ENCODE assay signal across 8 cellular contexts in genomic region chr2:190885844-190886243, GRCh38. TPM values are rescaled to one million over a fixed set of nuclear protein-coding genes. Genes with fewer than 3 reads are reported as not detected.
DNase-seq lines count a peak whose midpoint lies in the region; ATAC-seq and TF ChIP-seq lines count a peak whose summit lies in the region.
"Not testable (repeated sequence)": the region's sequence is repeated elsewhere in the genome, so short reads cannot be mapped to it uniquely, and the experiment has no call there.

No MANE protein-coding gene starts in this region.

- not testable (repeated sequence) for H3K9me2 ChIP-seq in SK-N-SH

- peak overlapping the region; percentile 21 for H3K4me3 Mint-ChIP-seq in CD4-positive, alpha-beta T cell
- H3K4me3 Mint-ChIP-seq in HFFc6: peak overlapping the region; percentile 95
- peak overlapping the region; percentile 67 for H3K4me3 Mint-ChIP-seq in activated T-cell treated with anti-CD3 and anti-CD28 coated beads, Interleukin-2, amount 50 U/mL, for 4 hours
- peak overlapping the region; percentile 52 for H3K4me3 Mint-ChIP-seq in natural killer cell
- H3K4me3 Mint-ChIP-seq in stimulated activated naive CD8-positive, alpha-beta T cell treated with anti-CD3 and anti-CD28 coated beads, Interleukin-15, amount 100 ng/mL, for 72 hours: peak overlapping the region; percentile 53 to 72

- not testable (repeated sequence) for H3K27me3 Mint-ChIP-seq in CD4-positive, alpha-beta T cell; HFFc6 (ENCODE audit: insufficient read depth); activated T-cell treated with anti-CD3 and anti-CD28 coated beads, Interleukin-2, amount 50 U/mL, for 4 hours (ENCODE audit: low read depth); natural killer cell (ENCODE audit: low read depth in 2 of 2); stimulated activated naive CD8-positive, alpha-beta T cell treated with anti-CD3 and anti-CD28 coated beads, Interleukin-15, amount 100 ng/mL, for 72 hours

- not testable (repeated sequence) for H3K9me3 Mint-ChIP-seq in CD4-positive, alpha-beta T cell; HFFc6; activated T-cell treated with anti-CD3 and anti-CD28 coated beads, Interleukin-2, amount 50 U/mL, for 4 hours; natural killer cell; stimulated activated naive CD8-positive, alpha-beta T cell treated with anti-CD3 and anti-CD28 coated beads, Interleukin-15, amount 100 ng/mL, for 72 hours

- peaks cover 100% of the 10 kb centered on the region for H3K79me2 ChIP-seq in SK-N-SH (ENCODE audit: insufficient read depth)

- not testable (repeated sequence) for TF ChIP-seq CTCF in CD4-positive, alpha-beta T cell (IDR thresholded peaks at IDR 0.05); HFFc6 (IDR thresholded peaks at IDR 0.05); SK-N-SH (IDR thresholded peaks at IDR 0.05); natural killer cell (IDR thresholded peaks at IDR 0.05)

- not testable (repeated sequence) for H2AFZ ChIP-seq in SK-N-SH (ENCODE audit: low read depth)

- not testable (repeated sequence) for H3K9me3 ChIP-seq in CD4-positive, alpha-beta T cell (ENCODE audit: control insufficient read depth, low read length); SK-N-SH; adipocyte (ENCODE audit: control insufficient read depth, low read length)

- H3K4me1 Mint-ChIP-seq in CD4-positive, alpha-beta T cell (ENCODE audit: low read depth): peaks cover 70% of the 10 kb centered on the region
- H3K4me1 Mint-ChIP-seq in HFFc6 (ENCODE audit: low read depth): peaks cover 55% of the 10 kb centered on the region
- H3K4me1 Mint-ChIP-seq in activated T-cell treated with anti-CD3 and anti-CD28 coated beads, Interleukin-2, amount 50 U/mL, for 4 hours (ENCODE audit: low read depth): peaks cover 57% of the 10 kb centered on the region
- H3K4me1 Mint-ChIP-seq in natural killer cell: peaks cover 66 to 71% of the 10 kb centered on the region in 2 donors
- H3K4me1 Mint-ChIP-seq in stimulated activated naive CD8-positive, alpha-beta T cell treated with anti-CD3 and anti-CD28 coated beads, Interleukin-15, amount 100 ng/mL, for 72 hours: peaks cover 63% of the 10 kb centered on the region

- not testable (repeated sequence) for TF ChIP-seq EP300 in SK-N-SH (IDR thresholded peaks at IDR 0.05; ENCODE audit: borderline replicate concordance in 1 of 2, low read depth in 1 of 2, low read length in 1 of 2)

- CTCF ChIA-PET in CD4-positive, alpha-beta T cell (lab: Charles Lee): not testable (repeated sequence)
- CTCF ChIA-PET in SK-N-SH (lab: Yijun Ruan, JAX): interaction anchor here (1.4 kb wide), 1 partner anchor 98 kb away, joined by 3 read pairs; no protein-coding TSS in a partner anchor

- peak overlapping the region; percentile 31 for H3K4me2 ChIP-seq in SK-N-SH

- TF ChIP-seq RAD21 in SK-N-SH (IDR thresholded peaks at IDR 0.05; ENCODE audit: low read length): not testable (repeated sequence)

- WGBS in SK-N-SH (ENCODE audit: low lambda C conversion rate): 92% methylated on average over 6 of the region's 6 CpGs

- peaks cover 50% of the 10 kb centered on the region for H3K36me3 Mint-ChIP-seq in CD4-positive, alpha-beta T cell (ENCODE audit: low read depth)
- H3K36me3 Mint-ChIP-seq in HFFc6 (ENCODE audit: low read depth): peaks cover 53% of the 10 kb centered on the region
- H3K36me3 Mint-ChIP-seq in activated T-cell treated with anti-CD3 and anti-CD28 coated beads, Interleukin-2, amount 50 U/mL, for 4 hours (ENCODE audit: insufficient read depth): peaks cover 39% of the 10 kb centered on the region
- not testable (repeated sequence) for H3K36me3 Mint-ChIP-seq in natural killer cell

- POLR2A ChIA-PET in CD4-positive, alpha-beta T cell (lab: Charles Lee): interaction anchor here (0.5 to 1.1 kb wide), 7 partner anchors 27 to 137 kb away, joined by 3 to 8 read pairs (median 3); no protein-coding TSS in a partner anchor
- POLR2A ChIA-PET in SK-N-SH (lab: Yijun Ruan, JAX): not testable (repeated sequence)

- H4K20me1 ChIP-seq in SK-N-SH (ENCODE audit: insufficient read depth): peaks cover 89% of the 10 kb centered on the region

- peaks cover 13% of the 10 kb centered on the region for H3F3A ChIP-seq in SK-N-SH (replicated peaks; ENCODE audit: insufficient read depth)

- ATAC-seq in CD4-positive, alpha-beta T cell (ENCODE audit: poor library complexity); activated T-cell treated with anti-CD3 and anti-CD28 coated beads, Interleukin-2, amount 50 U/mL, for 4 hours; natural killer cell; stimulated activated naive CD8-positive, alpha-beta T cell treated with anti-CD3 and anti-CD28 coated beads, Interleukin-15, amount 100 ng/mL, for 72 hours: not testable (repeated sequence)

- not testable (repeated sequence) for DNase-seq in CD4-positive, alpha-beta T cell; HFFc6; SK-N-SH; activated T-cell treated with anti-CD3 and anti-CD28 coated beads, Interleukin-2, amount 50 U/mL, for 4 hours; adipocyte (ENCODE audit: low read depth); natural killer cell; stimulated activated naive CD8-positive, alpha-beta T cell treated with anti-CD3 and anti-CD28 coated beads, Interleukin-15, amount 100 ng/mL, for 72 hours
- DNase-seq in glomerular visceral epithelial cell (ENCODE audit: extremely low spot score): peak; percentile 30

- H3K9ac ChIP-seq in SK-N-SH; adipocyte (ENCODE audit: low read length): not testable (repeated sequence)

- H3K36me3 ChIP-seq in SK-N-SH (replicated peaks in 1 of 2; ENCODE audit: control insufficient read depth in 1 of 2, insufficient read depth in 2 of 2, low read length in 1 of 2): peaks cover 39 to 44% of the 10 kb centered on the region in 2 experiments
- H3K36me3 ChIP-seq in adipocyte (ENCODE audit: control insufficient read depth, insufficient read depth, low read length, severe bottlenecking): not testable (repeated sequence)

- H3K27me3 ChIP-seq in CD4-positive, alpha-beta T cell (ENCODE audit: control insufficient read depth, insufficient read depth, low read length); SK-N-SH (ENCODE audit: insufficient read depth); adipocyte (replicated peaks; ENCODE audit: control insufficient read depth, insufficient read depth, low read length): not testable (repeated sequence)

- intact Hi-C loops in CD4-positive, alpha-beta T cell (cut with DNase I, micrococcal nuclease): loop anchor here in 1 of 2 experiments (5.0 kb wide), 1 partner anchor 244 kb away; no protein-coding TSS in a partner anchor
- intact Hi-C loops in natural killer cell (cut with micrococcal nuclease): loop anchor here (10.0 kb wide), 1 partner anchor 351 kb away; the partner anchor contains the start of gene NEMP2

- not testable (repeated sequence) for H3K27ac Mint-ChIP-seq in CD4-positive, alpha-beta T cell; HFFc6; stimulated activated naive CD8-positive, alpha-beta T cell treated with anti-CD3 and anti-CD28 coated beads, Interleukin-15, amount 100 ng/mL, for 72 hours
- H3K27ac Mint-ChIP-seq in natural killer cell: peak overlapping the region in 1 of 2 donors; percentile 19

- peaks cover 16 to 22% of the 10 kb centered on the region in 2 experiments; a peak in 3 of 4 replicates for H3K4me1 ChIP-seq in SK-N-SH (ENCODE audit: control insufficient read depth in 1 of 2, insufficient read depth in 2 of 2, low read depth in 1 of 2, low read length in 1 of 2)
- peaks cover 40% of the 10 kb centered on the region for H3K4me1 ChIP-seq in adipocyte (ENCODE audit: control insufficient read depth, insufficient read depth, low read length)

- H3K27ac ChIP-seq in CD4-positive, alpha-beta T cell (ENCODE audit: low read depth, low read length); SK-N-SH (ENCODE audit: low read depth in 2 of 2, low read length in 1 of 2): not testable (repeated sequence)

- H3K4me3 ChIP-seq in SK-N-SH (ENCODE audit: low read depth in 2 of 2, low read length in 1 of 2): not testable (repeated sequence)
- peak overlapping the region; percentile 53 for H3K4me3 ChIP-seq in adipocyte (ENCODE audit: low read length)

RNA-seq across cellular contexts. Expression of gene GLS, which starts 5.2 kb away (rescaled TPM):
- total RNA-seq in CD4-positive, alpha-beta T cell: 100 to 1,000 TPM; 215 to 224 TPM
- 100 to 1,000 TPM; 191 to 431 (median 201) TPM for total RNA-seq in HFFc6 (2021; fragmentation: NEBNext Ultra II Directional; extraction: Animal tissue kit (Norgen Biotek cat#: 25700))
- polyA plus RNA-seq in SK-N-SH (2012; rRNA removed): 37.2 and 58.5 TPM in 2 replicates
- polyA plus RNA-seq in SK-N-SH (2012; cell fraction: cytosol; rRNA removed): 42.9 and 63.8 TPM in 2 replicates
- polyA plus RNA-seq in SK-N-SH (2012; cell fraction: nucleus; rRNA removed): 69.8 and 184 TPM in 2 replicates
- 100 to 1,000 TPM; 371 to 409 (median 377) TPM for total RNA-seq in activated T-cell treated with anti-CD3 and anti-CD28 coated beads, Interleukin-2, amount 50 U/mL, for 4 hours
- 100 to 1,000 TPM; 279 to 322 (median 285) TPM for total RNA-seq in natural killer cell

Comparison
In these comparisons a context has a peak if more than half of its experiments do, and no peak if none do; other contexts are left out.
1. H3K4me3 Mint-ChIP-seq: peak in every context shown above with its lines; median percentile 95 in HFFc6; 67 in activated T-cell treated with anti-CD3 and anti-CD28 coated beads, Interleukin-2, amount 50 U/mL, for 4 hours; 62 in stimulated activated naive CD8-positive, alpha-beta T cell treated with anti-CD3 and anti-CD28 coated beads, Interleukin-15, amount 100 ng/mL, for 72 hours; 52 in natural killer cell; 21 in CD4-positive, alpha-beta T cell.